11 cellular contexts compared by ENCODE assay signal in the genomic region with DNA sequence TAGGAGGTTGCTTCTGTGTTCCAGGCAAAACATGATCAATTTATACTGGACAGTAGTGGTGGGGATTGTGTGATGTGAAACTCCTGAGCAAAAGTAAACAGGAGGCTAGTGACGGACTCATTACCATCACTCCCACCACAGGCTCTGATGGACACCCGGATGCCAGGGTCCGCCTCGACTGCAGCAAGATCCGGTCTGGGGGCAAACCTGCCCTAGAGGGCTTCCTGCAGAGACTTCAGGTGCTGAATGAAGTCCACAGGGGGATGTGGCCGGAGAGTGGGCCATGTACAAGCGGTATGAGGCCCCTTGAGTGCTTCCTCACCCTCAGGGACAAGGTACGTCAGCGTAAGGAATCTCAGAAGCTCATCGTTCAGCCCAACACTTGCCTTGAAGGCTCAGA. TPM values are rescaled to one million over a fixed set of nuclear protein-coding genes. Genes with fewer than 3 reads are reported as not detected.
"Had no signal": no experiment of that assay in that cellular context is flagged by ENCODE, and none has a peak within 500 bp of the region (broad histone marks: within the 10 kb centered on the region; RNA-seq: fewer than 3 reads in every experiment).

No MANE protein-coding gene starts in this region.

- H3K4me1 Mint-ChIP-seq: GM23338, H9 had no signal

- H3K27ac ChIP-seq: GM23248 had no signal

- DNase-seq: GM23248, GOT3, H7, H9, HCEC 1CT, HFFc6 had no signal

- H3K4me3 ChIP-seq: GM23248, GM23338, HAP-1 had no signal

- H3K4me2 ChIP-seq: GM23338 had no signal

- H3K36me3 ChIP-seq: HAP-1 had no signal

- H3K9ac ChIP-seq: GM23248 had no signal

- H3K4me1 ChIP-seq: HAP-1 had no signal

- H2AFZ ChIP-seq: GM23248, GM23338 had no signal

- ATAC-seq: GM23338, HCT116 had no signal

- H3K4me3 Mint-ChIP-seq: GM23338, H9, HFFc6 had no signal

- H3K9me3 ChIP-seq: HAP-1 had no signal

- H3K27ac Mint-ChIP-seq: GM23338, H9, HFFc6 had no signal

RNA-seq across cellular contexts. Expression of gene TECRL, which starts 23.4 kb away (rescaled TPM):
- total RNA-seq: GM23248, GM23338, H1, H4, H7, H9, HFFc6 had no signal
- polyA plus RNA-seq: GM23248, GM23338, H1 had no signal
